ENCODE assay signal across 8 cellular contexts in the genomic region with DNA sequence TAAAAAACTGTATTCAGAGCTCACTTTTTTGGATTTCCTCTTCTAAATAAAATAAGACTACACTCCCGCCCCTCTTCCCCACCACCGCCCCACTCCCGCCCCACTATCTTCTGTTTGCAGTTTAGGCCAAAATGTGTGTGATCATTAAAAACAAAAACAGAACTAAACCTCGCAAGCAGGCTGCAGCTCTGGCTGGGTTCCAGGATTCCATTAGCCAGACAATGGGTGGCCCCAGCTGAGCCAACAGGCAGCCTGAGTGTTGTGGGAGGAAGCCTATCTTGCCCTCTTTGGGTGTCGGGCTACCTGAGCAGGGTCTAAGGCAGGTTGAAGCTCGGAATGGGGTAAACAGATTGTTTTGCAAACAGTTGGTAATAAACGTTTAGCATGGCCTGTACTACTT. TPM values are rescaled to one million over a fixed set of nuclear protein-coding genes. Genes with fewer than 3 reads are reported as not detected.
DNase-seq lines count a peak whose midpoint lies in the region; ATAC-seq and TF ChIP-seq lines count a peak whose summit lies in the region.

No MANE protein-coding gene starts in this region.

- no peaks in the 10 kb centered on the region for H4K20me1 ChIP-seq in HCT116 (ENCODE audit: insufficient read depth)

- TF ChIP-seq POLR2A in HCT116 (IDR thresholded peaks at IDR 0.05; ENCODE audit: borderline replicate concordance, extremely low read depth, insufficient read depth, insufficient read length): no peak

- no peak for ATAC-seq in HCT116
- no peak for ATAC-seq in GM18909 (IDR thresholded peaks at IDR 0.05; ENCODE audit: poor library complexity, unreplicated experiment)

- POLR2A ChIA-PET in HCT116 (lab: Charles Lee): no interaction called here

- H3K27me3 Mint-ChIP-seq in endothelial cell (ENCODE audit: unreplicated experiment): peaks cover 1% of the 10 kb centered on the region

- H3K4me3 ChIP-seq in HCT116 (replicated peaks in 1 of 2; ENCODE audit: low read depth in 1 of 2, low read length in 2 of 2): no peak overlapping the region

- no peaks in the 10 kb centered on the region for H3K36me3 Mint-ChIP-seq in endothelial cell (ENCODE audit: low read depth, unreplicated experiment)

- no peaks in the 10 kb centered on the region for H3K9me3 Mint-ChIP-seq in endothelial cell (ENCODE audit: unreplicated experiment)

- no peak overlapping the region for H3K4me3 Mint-ChIP-seq in endothelial cell (ENCODE audit: unreplicated experiment)

- no peaks in the 10 kb centered on the region for H3K27me3 ChIP-seq in HCT116 (ENCODE audit: insufficient read depth, low read length)

- intact Hi-C loops in HCT116 (cut with micrococcal nuclease): no loop called here

- no peak for TF ChIP-seq RAD21 in HCT116 (IDR thresholded peaks at IDR 0.05; ENCODE audit: low read depth)

- BruUV-seq in HCT116 (replicated peaks; lab: Mats Ljungman, UMichigan): no TSS peak

- H3K4me1 ChIP-seq in HCT116 (ENCODE audit: control insufficient read depth in 1 of 2, insufficient read depth in 2 of 2, low read length in 2 of 2): peaks cover 17 to 18% of the 10 kb centered on the region in 2 experiments; a peak in 3 of 4 replicates

- H3K9ac ChIP-seq in HCT116 (ENCODE audit: low read length): no peak overlapping the region

- H3K9me2 ChIP-seq in HCT116 (ENCODE audit: insufficient read depth): no peaks in the 10 kb centered on the region

- peaks cover 36% of the 10 kb centered on the region for H3K4me1 Mint-ChIP-seq in endothelial cell (ENCODE audit: unreplicated experiment)

- no peak for DNase-seq in HCT116 (ENCODE audit: low read depth, low spot score)
- peak; percentile 70 for DNase-seq in NCI-H510A treated with DMSO at 0.1 percent for 48 hours (lab: John Stamatoyannopoulos, UW)
- DNase-seq in endothelial cell (ENCODE audit: low spot score): no peak
- peak; percentile 26 for DNase-seq in occipital lobe (lab: John Stamatoyannopoulos, UW)
- DNase-seq in middle frontal gyrus (ENCODE audit: extremely low spot score, low spot score): no peak
- no peak for DNase-seq in NK-92 (lab: John Stamatoyannopoulos, UW; ENCODE audit: unreplicated experiment)
- no peak for DNase-seq in activated T-cell treated with anti-CD3 and anti-CD28 coated beads, Interleukin-2, amount 50 U/mL, for 48 hours

- H3K36me3 ChIP-seq in HCT116 (ENCODE audit: control insufficient read depth in 1 of 2, insufficient read depth in 2 of 2, low read length in 2 of 2): no peaks in the 10 kb centered on the region

- H3K27ac Mint-ChIP-seq in endothelial cell (ENCODE audit: unreplicated experiment): peak overlapping the region; percentile 98

- no peaks in the 10 kb centered on the region for H3K9me3 ChIP-seq in HCT116 (ENCODE audit: control insufficient read depth in 1 of 2, insufficient read depth in 1 of 2, low read depth in 1 of 2, low read length in 2 of 2)

- no peak overlapping the region for H3K27ac ChIP-seq in HCT116 (ENCODE audit: low read depth, low read length)

- H3K4me2 ChIP-seq in HCT116 (ENCODE audit: low read length): no peak overlapping the region

- RAD21 ChIA-PET in HCT116 (lab: Charles Lee; ENCODE audit: low non-redundant PET in 1 of 2, low total read pairs in 2 of 2, uncharacterized antibody in 2 of 2, unreplicated experiment in 2 of 2): no interaction called here

- no peak for TF ChIP-seq CTCF in HCT116 (IDR thresholded peaks at IDR 0.05 in 2 of 3, conservative IDR thresholded peaks at IDR 0.05 in 1 of 3; ENCODE audit: borderline replicate concordance in 1 of 3, insufficient read depth in 1 of 3, low read depth in 2 of 3, low read length in 2 of 3)
- TF ChIP-seq CTCF in endothelial cell (IDR thresholded peaks at IDR 0.05; ENCODE audit: unreplicated experiment): no peak

- CTCF ChIA-PET in HCT116 (lab: Charles Lee): no interaction called here

- H2AFZ ChIP-seq in HCT116 (ENCODE audit: low read depth, low read length, poor library complexity, severe bottlenecking): peak overlapping the region; percentile 3

- no peaks in the 10 kb centered on the region for H3K79me2 ChIP-seq in HCT116 (ENCODE audit: insufficient read depth, low read length)

TF ChIP-seq in HCT116, 20 proteins besides CTCF, POLR2A, EP300 and RAD21:
- TF ChIP-seq YY1 (IDR thresholded peaks at IDR 0.05; ENCODE audit: extremely low read depth, insufficient replicate concordance, low read depth, low read length): no peak
- no peak for TF ChIP-seq SRF (IDR thresholded peaks at IDR 0.05; ENCODE audit: low read depth)
- TF ChIP-seq, protein P1, sequence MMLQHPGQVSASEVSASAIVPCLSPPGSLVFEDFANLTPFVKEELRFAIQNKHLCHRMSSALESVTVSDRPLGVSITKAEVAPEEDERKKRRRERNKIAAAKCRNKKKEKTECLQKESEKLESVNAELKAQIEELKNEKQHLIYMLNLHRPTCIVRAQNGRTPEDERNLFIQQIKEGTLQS (IDR thresholded peaks at IDR 0.05): no peak
- TF ChIP-seq SP1 (IDR thresholded peaks at IDR 0.05; ENCODE audit: low read depth): no peak
- TF ChIP-seq EZH2 (IDR thresholded peaks at IDR 0.05): no peak
- no peak for TF ChIP-seq JUND (IDR thresholded peaks at IDR 0.05)
- no peak for TF ChIP-seq ZFX (IDR thresholded peaks at IDR 0.05)
- TF ChIP-seq ELF1 (IDR thresholded peaks at IDR 0.05; ENCODE audit: borderline replicate concordance, low read depth): no peak
- TF ChIP-seq, protein P2, sequence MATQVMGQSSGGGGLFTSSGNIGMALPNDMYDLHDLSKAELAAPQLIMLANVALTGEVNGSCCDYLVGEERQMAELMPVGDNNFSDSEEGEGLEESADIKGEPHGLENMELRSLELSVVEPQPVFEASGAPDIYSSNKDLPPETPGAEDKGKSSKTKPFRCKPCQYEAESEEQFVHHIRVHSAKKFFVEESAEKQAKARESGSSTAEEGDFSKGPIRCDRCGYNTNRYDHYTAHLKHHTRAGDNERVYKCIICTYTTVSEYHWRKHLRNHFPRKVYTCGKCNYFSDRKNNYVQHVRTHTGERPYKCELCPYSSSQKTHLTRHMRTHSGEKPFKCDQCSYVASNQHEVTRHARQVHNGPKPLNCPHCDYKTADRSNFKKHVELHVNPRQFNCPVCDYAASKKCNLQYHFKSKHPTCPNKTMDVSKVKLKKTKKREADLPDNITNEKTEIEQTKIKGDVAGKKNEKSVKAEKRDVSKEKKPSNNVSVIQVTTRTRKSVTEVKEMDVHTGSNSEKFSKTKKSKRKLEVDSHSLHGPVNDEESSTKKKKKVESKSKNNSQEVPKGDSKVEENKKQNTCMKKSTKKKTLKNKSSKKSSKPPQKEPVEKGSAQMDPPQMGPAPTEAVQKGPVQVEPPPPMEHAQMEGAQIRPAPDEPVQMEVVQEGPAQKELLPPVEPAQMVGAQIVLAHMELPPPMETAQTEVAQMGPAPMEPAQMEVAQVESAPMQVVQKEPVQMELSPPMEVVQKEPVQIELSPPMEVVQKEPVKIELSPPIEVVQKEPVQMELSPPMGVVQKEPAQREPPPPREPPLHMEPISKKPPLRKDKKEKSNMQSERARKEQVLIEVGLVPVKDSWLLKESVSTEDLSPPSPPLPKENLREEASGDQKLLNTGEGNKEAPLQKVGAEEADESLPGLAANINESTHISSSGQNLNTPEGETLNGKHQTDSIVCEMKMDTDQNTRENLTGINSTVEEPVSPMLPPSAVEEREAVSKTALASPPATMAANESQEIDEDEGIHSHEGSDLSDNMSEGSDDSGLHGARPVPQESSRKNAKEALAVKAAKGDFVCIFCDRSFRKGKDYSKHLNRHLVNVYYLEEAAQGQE (IDR thresholded peaks at IDR 0.05; ENCODE audit: low read depth): no peak
- no peak for TF ChIP-seq POLR2AphosphoS5 (IDR thresholded peaks at IDR 0.05; ENCODE audit: low read depth, low read length)
- no peak for TF ChIP-seq TCF7L2 (IDR thresholded peaks at IDR 0.05; ENCODE audit: borderline replicate concordance, extremely low read depth, insufficient read depth, insufficient read length)
- TF ChIP-seq, protein P3, sequence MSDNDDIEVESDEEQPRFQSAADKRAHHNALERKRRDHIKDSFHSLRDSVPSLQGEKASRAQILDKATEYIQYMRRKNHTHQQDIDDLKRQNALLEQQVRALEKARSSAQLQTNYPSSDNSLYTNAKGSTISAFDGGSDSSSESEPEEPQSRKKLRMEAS (IDR thresholded peaks at IDR 0.05): no peak

RNA-seq across cellular contexts. Expression of gene ARL4A, which starts 41.7 kb away (rescaled TPM):
- 44.6 TPM for total RNA-seq in HCT116 (2021; ENCODE audit: unreplicated experiment)
- polyA plus RNA-seq in HCT116 (2012): 16.3 and 24.2 TPM in 2 replicates
- total RNA-seq in endothelial cell (ENCODE audit: unreplicated experiment): 41.2 TPM
- 82.2 TPM for total RNA-seq in occipital lobe

Comparison
In these comparisons a context has a peak if more than half of its experiments do, and no peak if none do; other contexts are left out.
1. DNase-seq: peak in NCI-H510A treated with DMSO at 0.1 percent for 48 hours (single experiment) and occipital lobe (single experiment); none in HCT116 (single experiment), endothelial cell (single experiment), middle frontal gyrus (single experiment), NK-92 (single experiment) and activated T-cell treated with anti-CD3 and anti-CD28 coated beads, Interleukin-2, amount 50 U/mL, for 48 hours (0 of 2).